ENCODE assay signal across 26 cellular contexts in the genomic region with DNA sequence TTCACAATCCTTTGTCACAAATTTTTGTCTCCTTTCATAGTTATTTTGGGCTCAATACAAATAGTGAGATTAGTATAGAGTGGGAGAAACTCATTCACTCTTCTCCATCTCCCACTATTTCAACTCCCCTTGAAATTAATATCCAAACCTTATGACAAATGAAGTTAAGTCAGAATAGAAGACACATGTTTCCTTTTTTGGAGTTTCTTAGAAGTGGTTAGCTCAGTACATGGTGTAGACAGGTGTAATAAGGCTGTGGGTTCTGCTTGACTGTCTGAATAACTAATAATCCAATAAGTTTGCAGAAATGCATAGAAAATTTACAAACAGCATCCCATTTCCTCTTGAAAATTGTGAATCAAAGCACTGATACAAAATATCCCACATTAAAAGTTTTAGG. TPM values are rescaled to one million over a fixed set of nuclear protein-coding genes. Genes with fewer than 3 reads are reported as not detected.
A peak's percentile ranks its signal among the peaks of the same experiment; 100 is the strongest.
DNase-seq lines count a peak whose midpoint lies in the region; ATAC-seq and TF ChIP-seq lines count a peak whose summit lies in the region.
"Had no signal": no experiment of that assay in that cellular context is flagged by ENCODE, and none has a peak within 500 bp of the region (broad histone marks: within the 10 kb centered on the region; RNA-seq: fewer than 3 reads in every experiment).

No MANE protein-coding gene starts in this region.

- H3K4me3 ChIP-seq in mammary epithelial cell (replicated peaks in 1 of 3; ENCODE audit: insufficient read depth in 1 of 3, low read depth in 2 of 3, low read length in 3 of 3) = no peak overlapping the region
- H3K4me3 ChIP-seq: body of pancreas, gastrocnemius medialis, GM23248, hepatocyte, prostate gland, thoracic aorta, vagina had no signal

- H2AFZ ChIP-seq in mammary epithelial cell (ENCODE audit: low read depth, low read length) = no peak overlapping the region
- H2AFZ ChIP-seq: GM23248, hepatocyte had no signal

- H4K20me1 ChIP-seq in mammary epithelial cell (ENCODE audit: insufficient read depth, low read length) = no peaks in the 10 kb centered on the region

- in situ Hi-C loops in mammary epithelial cell (cut with MboI; ENCODE audit: low sequenced_read_pairs in 2 of 2) (no loop called here), GM13977 (cut with MboI; ENCODE audit: low pct_unique_long_range_greater_than_20kb, low sequenced_read_pairs, unreplicated experiment) (no loop called here)

- H3K9ac ChIP-seq in mammary epithelial cell (ENCODE audit: insufficient read depth, low read length) = no peak overlapping the region
- H3K9ac ChIP-seq: GM23248 had no signal

- H3K9me3 ChIP-seq in mammary epithelial cell (replicated peaks; ENCODE audit: insufficient read depth, low read length) = no peaks in the 10 kb centered on the region
- H3K9me3 ChIP-seq: body of pancreas, gastrocnemius medialis, prostate gland, thoracic aorta, vagina had no signal

- no peak for ATAC-seq in effector memory CD8-positive, alpha-beta T cell (replicated peaks)
- ATAC-seq in HG02623 (IDR thresholded peaks at IDR 0.05; ENCODE audit: unreplicated experiment) = no peak
- ATAC-seq: gastrocnemius medialis, HepG2 had no signal

- CTCF ChIA-PET in mammary epithelial cell (lab: Charles Lee; ENCODE audit: low non-redundant PET) (no interaction called here), MCF 10A (lab: Yijun Ruan, JAX) (interaction anchor here (0.6 to 1.2 kb wide), 2 partner anchors 19 to 21 kb away, joined by 3 to 4 read pairs; no protein-coding TSS in a partner anchor)

- no peak overlapping the region for H3K4me3 Mint-ChIP-seq in T-helper 1 cell treated with Interleukin-12 subunit alpha and Interleukin-12 subunit beta and Interleukin-4 antibody, amounts not matched to agents 30 μg/mL and 1 μg/mL, for 36 hours
- H3K4me3 Mint-ChIP-seq in MCF 10A (ENCODE audit: unreplicated experiment) = no peak overlapping the region
- H3K4me3 Mint-ChIP-seq in effector memory CD8-positive, alpha-beta T cell = no peak overlapping the region
- H3K4me3 Mint-ChIP-seq: activated T-helper 1 cell treated with anti-CD3 and anti-CD28 coated beads, Interleukin-12 subunit alpha, Interleukin-12 subunit beta, Interleukin-2, Interleukin-4 antibody, amounts not matched to agents 30 ng/mL and 10 ng/mL and 1 ng/mL, durations not matched to agents 14 hours and 24 hours and 36 hours had no signal

- peaks cover 11% of the 10 kb centered on the region for H3K36me3 Mint-ChIP-seq in T-helper 1 cell treated with Interleukin-12 subunit alpha and Interleukin-12 subunit beta and Interleukin-4 antibody, amounts not matched to agents 30 μg/mL and 1 μg/mL, for 36 hours (ENCODE audit: low read depth)
- peaks cover 78% of the 10 kb centered on the region for H3K36me3 Mint-ChIP-seq in MCF 10A (ENCODE audit: insufficient read depth, unreplicated experiment)
- peaks cover 12% of the 10 kb centered on the region for H3K36me3 Mint-ChIP-seq in effector memory CD8-positive, alpha-beta T cell (ENCODE audit: insufficient read depth)

- no peaks in the 10 kb centered on the region for H3K27me3 ChIP-seq in mammary epithelial cell (ENCODE audit: insufficient read depth, low read length)
- H3K27me3 ChIP-seq: body of pancreas, gastrocnemius medialis, hepatocyte, vagina had no signal

- POLR2A ChIA-PET in MCF 10A (lab: Yijun Ruan, JAX) = interaction anchor here (0.7 to 1.0 kb wide), 2 partner anchors 9 to 233 kb away, joined by 3 read pairs; no protein-coding TSS in a partner anchor

- H3K36me3 ChIP-seq in mammary epithelial cell (ENCODE audit: insufficient read depth, low read length) = peaks cover 20% of the 10 kb centered on the region
- H3K36me3 ChIP-seq: gastrocnemius medialis, prostate gland, vagina had no signal

- H3K27me3 Mint-ChIP-seq in T-helper 1 cell treated with Interleukin-12 subunit alpha and Interleukin-12 subunit beta and Interleukin-4 antibody, amounts not matched to agents 30 μg/mL and 1 μg/mL, for 36 hours (ENCODE audit: low read depth) = no peaks in the 10 kb centered on the region
- no peaks in the 10 kb centered on the region for H3K27me3 Mint-ChIP-seq in MCF 10A (ENCODE audit: insufficient read depth, unreplicated experiment)
- no peaks in the 10 kb centered on the region for H3K27me3 Mint-ChIP-seq in effector memory CD8-positive, alpha-beta T cell

- H3K27ac Mint-ChIP-seq in T-helper 1 cell treated with Interleukin-12 subunit alpha and Interleukin-12 subunit beta and Interleukin-4 antibody, amounts not matched to agents 30 μg/mL and 1 μg/mL, for 36 hours = peak overlapping the region; percentile 28
- no peak overlapping the region for H3K27ac Mint-ChIP-seq in MCF 10A (ENCODE audit: low read depth, unreplicated experiment)
- H3K27ac Mint-ChIP-seq in effector memory CD8-positive, alpha-beta T cell = peak overlapping the region; percentile 94 to 95

- dilution Hi-C loops in mammary epithelial cell (cut with HindIII; ENCODE audit: low sequenced_read_pairs) = no loop called here

- DNase-seq in T-helper 1 cell (no peak), mammary epithelial cell (no peak), MCF 10A (ENCODE audit: unreplicated experiment) (no peak), GM13977 (ENCODE audit: low spot score) (no peak), HT-29 (ENCODE audit: low spot score) (no peak)
- DNase-seq in effector memory CD8-positive, alpha-beta T cell = no peak
- DNase-seq: cerebellar nuclear complex; gastrocnemius medialis; GM23248; left cardiac atrium; NCI-H1694; NCI-H2171; NCI-H510A; Right ventricle myocardium superior; stimulated activated CD4-positive, alpha-beta T cell treated with anti-CD3 and anti-CD28 coated beads, Interleukin-4, amount 100 ng/mL, for 24 hours; stimulated activated naive CD4-positive, alpha-beta T cell had no signal

- H3K4me1 Mint-ChIP-seq in T-helper 1 cell treated with Interleukin-12 subunit alpha and Interleukin-12 subunit beta and Interleukin-4 antibody, amounts not matched to agents 30 μg/mL and 1 μg/mL, for 36 hours (ENCODE audit: low read depth) = peaks cover 51% of the 10 kb centered on the region
- peaks cover 4% of the 10 kb centered on the region for H3K4me1 Mint-ChIP-seq in MCF 10A (ENCODE audit: insufficient read depth, unreplicated experiment)
- peaks cover 26 to 45% of the 10 kb centered on the region in 2 donors for H3K4me1 Mint-ChIP-seq in effector memory CD8-positive, alpha-beta T cell (ENCODE audit: low read depth in 2 of 2)

- H3K4me2 ChIP-seq in mammary epithelial cell (ENCODE audit: insufficient read depth, low read depth, low read length) = no peak overlapping the region
- H3K4me2 ChIP-seq: hepatocyte had no signal

- TF ChIP-seq CTCF in mammary epithelial cell (conservative IDR thresholded peaks at IDR 0.05 in 1 of 2, IDR thresholded peaks at IDR 0.05 in 1 of 2; ENCODE audit: extremely low read depth in 1 of 2, insufficient read depth in 1 of 2, low read depth in 1 of 2, low read length in 2 of 2) = no peak
- no peak for TF ChIP-seq CTCF in MCF 10A (IDR thresholded peaks at IDR 0.05; ENCODE audit: unreplicated experiment)
- TF ChIP-seq CTCF in GM13977 (IDR thresholded peaks at IDR 0.05; ENCODE audit: extremely low read depth, insufficient read depth, missing control alignments) = no peak

- H3K79me2 ChIP-seq in mammary epithelial cell (ENCODE audit: insufficient read depth, low read length) = no peaks in the 10 kb centered on the region
- H3K79me2 ChIP-seq: hepatocyte had no signal

- H3K27ac ChIP-seq in mammary epithelial cell (ENCODE audit: insufficient read depth, low read depth, low read length) = no peak overlapping the region
- H3K27ac ChIP-seq: 22Rv1, gastrocnemius medialis, GM23248, hepatocyte, prostate gland, thoracic aorta, vagina had no signal

- no peaks in the 10 kb centered on the region for H3K4me1 ChIP-seq in mammary epithelial cell (ENCODE audit: insufficient read depth, low read length)
- H3K4me1 ChIP-seq: prostate gland had no signal

- TSS peak; percentile 20 for BruUV-seq in mammary epithelial cell (replicated peaks; lab: Mats Ljungman, UMichigan)
- no TSS peak for BruUV-seq in MCF 10A (replicated peaks; lab: Mats Ljungman, UMichigan)

- intact Hi-C loops in mammary epithelial cell (cut with micrococcal nuclease) = no loop called here
- intact Hi-C loops in MCF 10A (cut with micrococcal nuclease) = no loop called here

- no peaks in the 10 kb centered on the region for H3K9me3 Mint-ChIP-seq in T-helper 1 cell treated with Interleukin-12 subunit alpha and Interleukin-12 subunit beta and Interleukin-4 antibody, amounts not matched to agents 30 μg/mL and 1 μg/mL, for 36 hours
- no peaks in the 10 kb centered on the region for H3K9me3 Mint-ChIP-seq in MCF 10A (ENCODE audit: unreplicated experiment)
- no peaks in the 10 kb centered on the region for H3K9me3 Mint-ChIP-seq in effector memory CD8-positive, alpha-beta T cell
- H3K9me3 Mint-ChIP-seq: activated T-helper 1 cell treated with anti-CD3 and anti-CD28 coated beads, Interleukin-12 subunit alpha, Interleukin-12 subunit beta, Interleukin-2, Interleukin-4 antibody, amounts not matched to agents 30 ng/mL and 10 ng/mL and 1 ng/mL, durations not matched to agents 14 hours and 24 hours and 36 hours had no signal

RNA-seq across cellular contexts. Expression of a gene that starts 10.8 kb away (rescaled TPM):
- total RNA-seq in mammary epithelial cell = 1,000 to 10,000 TPM; 1,127 to 2,810 TPM
- 4,037 TPM for polyA plus RNA-seq in mammary epithelial cell
- polyA minus RNA-seq in mammary epithelial cell = 4,508 TPM
- total RNA-seq in MCF 10A (2022) = 443 and 568 TPM in 2 replicates
- 2,030 and 2,090 TPM in 2 replicates for total RNA-seq in HT-29 (2014; rRNA removed; shearing (Covaris generic))
